ENCODE assay signal across 15 cellular contexts in the genomic region with DNA sequence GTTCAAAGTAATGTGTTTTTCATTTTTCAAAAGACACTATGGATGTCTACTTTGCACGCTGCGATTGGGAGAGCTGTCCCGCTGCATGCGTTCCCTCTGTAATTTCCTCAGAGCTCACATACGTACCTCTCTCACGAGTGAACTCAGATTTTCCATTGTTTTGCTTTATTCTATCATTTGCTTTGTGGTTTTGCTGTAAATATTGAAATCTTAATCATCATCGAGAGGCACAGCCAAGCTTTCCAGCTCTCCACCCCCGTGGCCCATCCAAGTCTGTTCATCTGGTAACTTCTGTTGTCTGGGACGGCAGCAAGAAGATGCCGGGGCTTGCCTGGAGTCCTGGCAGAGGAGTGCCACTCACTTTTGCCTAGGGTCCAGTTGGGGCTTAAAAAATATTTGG. TPM values are rescaled to one million over a fixed set of nuclear protein-coding genes. Genes with fewer than 3 reads are reported as not detected.
DNase-seq lines count a peak whose midpoint lies in the region; ATAC-seq and TF ChIP-seq lines count a peak whose summit lies in the region.
"Had no signal": no experiment of that assay in that cellular context is flagged by ENCODE, and none has a peak within 500 bp of the region (broad histone marks: within the 10 kb centered on the region; RNA-seq: fewer than 3 reads in every experiment).

No MANE protein-coding gene starts in this region.

- H3K4me1 Mint-ChIP-seq in activated CD4-positive, alpha-beta T cell treated with anti-CD3 and anti-CD28 coated beads, Interleukin-2, amount 10 ng/mL, durations not matched to agents 24 days and 14 days: peaks cover 17% of the 10 kb centered on the region

- H3K9me3 ChIP-seq in neutrophil: no peaks in the 10 kb centered on the region
- H3K9me3 ChIP-seq in vagina: no peaks in the 10 kb centered on the region
- H3K9me3 ChIP-seq: ascending aorta, testis had no signal

- H3K4me3 Mint-ChIP-seq in activated CD4-positive, alpha-beta T cell treated with anti-CD3 and anti-CD28 coated beads, Interleukin-2, amount 10 ng/mL, durations not matched to agents 24 days and 14 days: no peak overlapping the region

- H3K4me3 ChIP-seq in neutrophil (ENCODE audit: low read depth in 1 of 2, low read length in 1 of 2) (no peak overlapping the region), vagina (no peak overlapping the region)
- H3K4me3 ChIP-seq: ascending aorta, testis had no signal

- no peak for DNase-seq in activated CD4-positive, alpha-beta T cell treated with anti-CD3 and anti-CD28 coated beads, Interleukin-2, amount 10 ng/mL, durations not matched to agents 24 days and 14 days
- DNase-seq in activated CD4-positive, alpha-beta T cell treated with anti-CD3 and anti-CD28 coated beads, Interleukin-2, amount 50 U/mL, for 1 hour: no peak
- peak; percentile 58 for DNase-seq in GM03348 (ENCODE audit: low spot score)
- DNase-seq in vagina (ENCODE audit: extremely low spot score in 2 of 2): no peak
- DNase-seq: hippocampal formation, SIG-M5, testis had no signal

- H3K27ac Mint-ChIP-seq in activated CD4-positive, alpha-beta T cell treated with anti-CD3 and anti-CD28 coated beads, Interleukin-2, amount 10 ng/mL, durations not matched to agents 24 days and 14 days: peak overlapping the region; percentile 84

- TF ChIP-seq POLR2A in vagina (IDR thresholded peaks at IDR 0.05): no peak

- no peak for ATAC-seq in HG02798 (IDR thresholded peaks at IDR 0.05; ENCODE audit: poor library complexity, unreplicated experiment)
- ATAC-seq in HG02885 (IDR thresholded peaks at IDR 0.05; ENCODE audit: poor library complexity, unreplicated experiment): no peak

- peak overlapping the region; percentile 13 for H3K27ac ChIP-seq in angular gyrus (ENCODE audit: low read depth, low read length)
- peak overlapping the region; percentile 8 for H3K27ac ChIP-seq in neutrophil
- no peak overlapping the region for H3K27ac ChIP-seq in vagina
- H3K27ac ChIP-seq: ascending aorta, testis had no signal

- intact Hi-C loops in activated CD4-positive, alpha-beta T cell treated with anti-CD3 and anti-CD28 coated beads, Interleukin-2, amount 10 ng/mL, durations not matched to agents 24 days and 14 days (cut with micrococcal nuclease): no loop called here
- intact Hi-C loops in vagina (cut with DNase I): no loop called here

- H3K27me3 Mint-ChIP-seq in activated CD4-positive, alpha-beta T cell treated with anti-CD3 and anti-CD28 coated beads, Interleukin-2, amount 10 ng/mL, durations not matched to agents 24 days and 14 days: no peaks in the 10 kb centered on the region

- H3K9me3 Mint-ChIP-seq in activated CD4-positive, alpha-beta T cell treated with anti-CD3 and anti-CD28 coated beads, Interleukin-2, amount 10 ng/mL, durations not matched to agents 24 days and 14 days: no peaks in the 10 kb centered on the region

- H3K36me3 ChIP-seq in neutrophil: peaks cover 88% of the 10 kb centered on the region
- H3K36me3 ChIP-seq in vagina: peaks cover 0 to 17% of the 10 kb centered on the region in 2 donors

- H3K36me3 Mint-ChIP-seq in activated CD4-positive, alpha-beta T cell treated with anti-CD3 and anti-CD28 coated beads, Interleukin-2, amount 10 ng/mL, durations not matched to agents 24 days and 14 days (ENCODE audit: low read depth): peaks cover 43% of the 10 kb centered on the region

- H3K4me1 ChIP-seq in neutrophil (ENCODE audit: control insufficient read depth in 1 of 2, insufficient read depth in 1 of 2, low read depth in 1 of 2, low read length in 1 of 2): peaks cover 0 to 1% of the 10 kb centered on the region in 2 experiments
- peaks cover 2% of the 10 kb centered on the region for H3K4me1 ChIP-seq in vagina

- no peak for TF ChIP-seq CTCF in neutrophil (IDR thresholded peaks at IDR 0.05)
- TF ChIP-seq CTCF in vagina (IDR thresholded peaks at IDR 0.05): no peak

- H3K27me3 ChIP-seq in neutrophil: no peaks in the 10 kb centered on the region
- no peaks in the 10 kb centered on the region for H3K27me3 ChIP-seq in vagina
- H3K27me3 ChIP-seq: ascending aorta, testis had no signal

RNA-seq across cellular contexts. Expression of a gene that starts 21.1 kb away (rescaled TPM):
- total RNA-seq in activated CD4-positive, alpha-beta T cell treated with anti-CD3 and anti-CD28 coated beads, Interleukin-2, amount 10 ng/mL, durations not matched to agents 24 days and 14 days: 250 and 251 TPM in 2 replicates
- total RNA-seq in vagina: 64.8 TPM

RNA-seq across cellular contexts. Expression of a gene that starts 23.1 kb away (rescaled TPM):
- 231 and 234 TPM in 2 replicates for total RNA-seq in activated CD4-positive, alpha-beta T cell treated with anti-CD3 and anti-CD28 coated beads, Interleukin-2, amount 10 ng/mL, durations not matched to agents 24 days and 14 days
- 24.6 TPM for total RNA-seq in vagina

RNA-seq across cellular contexts. Expression of a gene that starts 38.7 kb away (rescaled TPM):
- total RNA-seq in activated CD4-positive, alpha-beta T cell treated with anti-CD3 and anti-CD28 coated beads, Interleukin-2, amount 10 ng/mL, durations not matched to agents 24 days and 14 days: not detected in 2 replicates
- total RNA-seq in vagina: not detected
- total RNA-seq: A673, ascending aorta, epithelial cell of proximal tubule, renal cortical epithelial cell had no signal
